In genomic region chr4:128386761-128387599, GRCh38 we compare ENCODE assay signal across 8 cellular contexts.
DNase-seq lines count a peak whose midpoint lies in the region; ATAC-seq and TF ChIP-seq lines count a peak whose summit lies in the region.

No MANE protein-coding gene starts in this region.

- no peaks in the 10 kb centered on the region for H3K27me3 ChIP-seq in left lung
- no peaks in the 10 kb centered on the region for H3K27me3 ChIP-seq in testis

- H3K27ac ChIP-seq in left lung, result peak overlapping the region; percentile 13 to 66
- H3K27ac ChIP-seq in testis, result peak overlapping the region in 1 of 2 donors; percentile 65

- TF ChIP-seq CTCF in left lung (IDR thresholded peaks at IDR 0.05) (no peak), testis (IDR thresholded peaks at IDR 0.05) (no peak)

- H3K36me3 ChIP-seq in left lung (no peaks in the 10 kb centered on the region), testis (ENCODE audit: low read depth, missing control alignments) (no peaks in the 10 kb centered on the region)

- no peak overlapping the region for H3K4me3 ChIP-seq in left lung
- no peak overlapping the region for H3K4me3 ChIP-seq in testis

- WGBS in testis, 2 donors, result 40 to 49% methylated on average over 14 to 15 of the region's 15 CpGs

- DNase-seq in Daoy (ENCODE audit: low read depth), result peak; percentile 92
- DNase-seq in NCI-H2081 treated with DMSO at 0.1 percent for 48 hours (lab: John Stamatoyannopoulos, UW), result peak; percentile 43
- DNase-seq in cerebellum (ENCODE audit: low spot score), result peak; percentile 83
- peak in 1 of 2 donors; percentile 85 for DNase-seq in left lung
- peak; percentile 84 for DNase-seq in testis
- DNase-seq in NCI-H526 (lab: John Stamatoyannopoulos, UW), result no peak

- intact Hi-C loops in left lung (cut with DNase I), result no loop called here
- intact Hi-C loops in testis (cut with DNase I; ENCODE audit: low total_unique reads), result no loop called here

- no peaks in the 10 kb centered on the region for H3K9me3 ChIP-seq in left lung
- no peaks in the 10 kb centered on the region for H3K9me3 ChIP-seq in testis

- H3K4me1 ChIP-seq in left lung (peaks cover 0 to 7% of the 10 kb centered on the region in 2 donors), testis (peaks cover 20% of the 10 kb centered on the region)

- no peak for TF ChIP-seq POLR2A in testis (IDR thresholded peaks at IDR 0.05)

- peak; percentile 84 for ATAC-seq in left lung
- ATAC-seq in GM18519 (IDR thresholded peaks at IDR 0.05; ENCODE audit: low FRiP score, unreplicated experiment), result no peak
- no peak for ATAC-seq in GM18873 (IDR thresholded peaks at IDR 0.05; ENCODE audit: low FRiP score, unreplicated experiment)

Comparison
In these comparisons a context has a peak if more than half of its experiments do, and no peak if none do; other contexts are left out.
1. DNase-seq: peak in Daoy (single experiment), NCI-H2081 treated with DMSO at 0.1 percent for 48 hours (single experiment), cerebellum (single experiment) and testis (single experiment); none in NCI-H526 (0 of 2).